In genomic region chrX:102651968-102652744, GRCh38 we compare ENCODE assay signal across 8 cellular contexts. TPM values are rescaled to one million over a fixed set of nuclear protein-coding genes. Genes with fewer than 3 reads are reported as not detected.
DNase-seq lines count a peak whose midpoint lies in the region; ATAC-seq and TF ChIP-seq lines count a peak whose summit lies in the region.

No MANE protein-coding gene starts in this region.

- peak; percentile 54 for TF ChIP-seq CTCF in epithelial cell of esophagus (IDR thresholded peaks at IDR 0.05; ENCODE audit: insufficient read depth, low read depth, low read length, missing control alignments)

- peak overlapping the region; percentile 64 for H3K4me3 Mint-ChIP-seq in activated CD8-positive, alpha-beta memory T cell treated with anti-CD3 and anti-CD28 coated beads, Interleukin-2, amount 10 ng/mL, durations not matched to agents 7 days and 5 days

- peak; percentile 54 for DNase-seq in activated CD8-positive, alpha-beta memory T cell treated with anti-CD3 and anti-CD28 coated beads, Interleukin-2, amount 10 ng/mL, durations not matched to agents 7 days and 5 days
- DNase-seq in epithelial cell of esophagus (ENCODE audit: low read depth) = peak; percentile 26
- peak in 34 of 49 donors; percentile 0 to 49 (median 20) for DNase-seq in substantia nigra (lab: John Stamatoyannopoulos, UW)
- DNase-seq in SHP77 (lab: John Stamatoyannopoulos, UW) = no peak

- peaks cover 10% of the 10 kb centered on the region for H3K4me1 Mint-ChIP-seq in activated CD8-positive, alpha-beta memory T cell treated with anti-CD3 and anti-CD28 coated beads, Interleukin-2, amount 10 ng/mL, durations not matched to agents 7 days and 5 days

- H3K9ac ChIP-seq in mucosa of rectum (ENCODE audit: low read depth in 1 of 2, low read length in 2 of 2) = peak overlapping the region; percentile 34 to 53

- H3K9me3 Mint-ChIP-seq in activated CD8-positive, alpha-beta memory T cell treated with anti-CD3 and anti-CD28 coated beads, Interleukin-2, amount 10 ng/mL, durations not matched to agents 7 days and 5 days (ENCODE audit: low read depth) = no peaks in the 10 kb centered on the region

- CTCF ChIA-PET in activated CD8-positive, alpha-beta memory T cell treated with anti-CD3 and anti-CD28 coated beads, Interleukin-2, amount 10 ng/mL, durations not matched to agents 7 days and 5 days (lab: Charles Lee) = interaction anchor here (1.0 kb wide), 1 partner anchor 8 kb away, joined by 3 read pairs; no protein-coding TSS in a partner anchor

- H3K27me3 Mint-ChIP-seq in activated CD8-positive, alpha-beta memory T cell treated with anti-CD3 and anti-CD28 coated beads, Interleukin-2, amount 10 ng/mL, durations not matched to agents 7 days and 5 days = peaks cover 3% of the 10 kb centered on the region

- H3K27me3 ChIP-seq in mucosa of rectum (ENCODE audit: control insufficient read depth in 2 of 2, insufficient read depth in 2 of 2, low read length in 2 of 2) = no peaks in the 10 kb centered on the region

- peak; percentile 84 for ATAC-seq in GM18519 (IDR thresholded peaks at IDR 0.05; ENCODE audit: low FRiP score, unreplicated experiment)
- peak; percentile 71 for ATAC-seq in HG03571 (IDR thresholded peaks at IDR 0.05; ENCODE audit: unreplicated experiment)
- ATAC-seq in activated CD8-positive, alpha-beta memory T cell treated with anti-CD3 and anti-CD28 coated beads, Interleukin-2, amount 10 ng/mL, durations not matched to agents 7 days and 5 days = peak; percentile 73
- no peak for ATAC-seq in HG03378 (IDR thresholded peaks at IDR 0.05; ENCODE audit: unreplicated experiment)

- H3K4me1 ChIP-seq in mucosa of rectum (ENCODE audit: control insufficient read depth in 2 of 2, insufficient read depth in 2 of 2, low read length in 2 of 2) = no peaks in the 10 kb centered on the region

- H3K4me3 ChIP-seq in epithelial cell of esophagus (ENCODE audit: low read length) (peak overlapping the region; percentile 37), mucosa of rectum (ENCODE audit: low read length in 2 of 2) (peak overlapping the region; percentile 52 to 69)

- no peaks in the 10 kb centered on the region for H3K36me3 ChIP-seq in mucosa of rectum (ENCODE audit: control insufficient read depth in 2 of 2, insufficient read depth in 2 of 2, low read length in 2 of 2)

- H3K27ac ChIP-seq in mucosa of rectum (ENCODE audit: low read depth in 2 of 2, low read length in 2 of 2) = peak overlapping the region in 1 of 2 donors; percentile 19
- peak overlapping the region; percentile 63 for H3K27ac ChIP-seq in substantia nigra (ENCODE audit: low read depth, low read length, poor library complexity, severe bottlenecking)

- no peaks in the 10 kb centered on the region for H3K9me3 ChIP-seq in mucosa of rectum (ENCODE audit: control insufficient read depth in 2 of 2, low read length in 2 of 2)

- peak overlapping the region; percentile 32 for H3K27ac Mint-ChIP-seq in activated CD8-positive, alpha-beta memory T cell treated with anti-CD3 and anti-CD28 coated beads, Interleukin-2, amount 10 ng/mL, durations not matched to agents 7 days and 5 days

- no peaks in the 10 kb centered on the region for H3K36me3 Mint-ChIP-seq in activated CD8-positive, alpha-beta memory T cell treated with anti-CD3 and anti-CD28 coated beads, Interleukin-2, amount 10 ng/mL, durations not matched to agents 7 days and 5 days

RNA-seq across cellular contexts. Expression of gene GPRASP1, which starts 0.9 kb away (rescaled TPM):
- 1 to 10 TPM in 1 of 2 experiments, under 1 TPM in 1; 0.37 to 1.7 TPM for total RNA-seq in activated CD8-positive, alpha-beta memory T cell treated with anti-CD3 and anti-CD28 coated beads, Interleukin-2, amount 10 ng/mL, durations not matched to agents 7 days and 5 days

RNA-seq across cellular contexts. Expression of gene ARMCX5, which starts 52.8 kb away (rescaled TPM):
- 1 to 10 TPM; 4.5 to 5.0 TPM for total RNA-seq in activated CD8-positive, alpha-beta memory T cell treated with anti-CD3 and anti-CD28 coated beads, Interleukin-2, amount 10 ng/mL, durations not matched to agents 7 days and 5 days

Comparison
In these comparisons a context has a peak if more than half of its experiments do, and no peak if none do; other contexts are left out.
1. DNase-seq: peak in activated CD8-positive, alpha-beta memory T cell treated with anti-CD3 and anti-CD28 coated beads, Interleukin-2, amount 10 ng/mL, durations not matched to agents 7 days and 5 days (single experiment), epithelial cell of esophagus (single experiment) and substantia nigra (34 of 49); none in SHP77 (0 of 2).